ENCODE assay signal across 10 cellular contexts in the genomic region with DNA sequence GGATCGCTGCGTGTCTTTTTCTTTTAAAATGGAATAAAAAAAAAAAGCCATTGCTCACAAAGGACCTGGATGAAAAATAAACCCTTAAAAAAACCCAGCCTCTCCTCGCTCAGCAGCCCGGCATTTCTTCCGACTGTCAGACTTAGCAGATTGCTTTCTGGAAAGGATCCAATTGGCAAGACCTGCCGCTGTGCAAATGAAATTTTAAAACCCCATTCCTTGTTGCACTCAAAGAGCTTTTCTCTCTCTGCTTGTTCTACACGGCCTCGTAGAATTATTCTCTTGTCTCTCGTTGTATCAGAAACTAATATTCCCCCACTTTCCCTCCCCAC.
A peak's percentile ranks its signal among the peaks of the same experiment; 100 is the strongest.
DNase-seq lines count a peak whose midpoint lies in the region; ATAC-seq and TF ChIP-seq lines count a peak whose summit lies in the region.
"Had no signal": no experiment of that assay in that cellular context is flagged by ENCODE, and none has a peak within 500 bp of the region (broad histone marks: within the 10 kb centered on the region; RNA-seq: fewer than 3 reads in every experiment).

No MANE protein-coding gene starts in this region.

- no peak overlapping the region for H3K27ac Mint-ChIP-seq in activated CD8-positive, alpha-beta T cell treated with anti-CD3 and anti-CD28 coated beads for 36 hours

- H3K4me3 Mint-ChIP-seq in activated CD8-positive, alpha-beta T cell treated with anti-CD3 and anti-CD28 coated beads for 36 hours, result no peak overlapping the region

- no peak overlapping the region for H3K4me3 ChIP-seq in MG63
- H3K4me3 ChIP-seq in retinal pigment epithelial cell (ENCODE audit: low read length), result peak overlapping the region; percentile 14

- POLR2A ChIA-PET in activated CD8-positive, alpha-beta T cell treated with anti-CD3 and anti-CD28 coated beads for 36 hours (lab: Charles Lee), result no interaction called here

- H3K4me1 Mint-ChIP-seq in activated CD8-positive, alpha-beta T cell treated with anti-CD3 and anti-CD28 coated beads for 36 hours (ENCODE audit: low read depth), result peaks cover 2% of the 10 kb centered on the region

- H3K27me3 ChIP-seq in MG63, result no peaks in the 10 kb centered on the region

- no peaks in the 10 kb centered on the region for H3K9me3 Mint-ChIP-seq in activated CD8-positive, alpha-beta T cell treated with anti-CD3 and anti-CD28 coated beads for 36 hours

- no peak for ATAC-seq in GM21619 (IDR thresholded peaks at IDR 0.05; ENCODE audit: unreplicated experiment)
- ATAC-seq in activated CD8-positive, alpha-beta T cell treated with anti-CD3 and anti-CD28 coated beads for 36 hours, result no peak

- no peak for TF ChIP-seq CTCF in retinal pigment epithelial cell (conservative IDR thresholded peaks at IDR 0.05; ENCODE audit: low read depth, low read length)
- TF ChIP-seq CTCF in activated CD8-positive, alpha-beta T cell treated with anti-CD3 and anti-CD28 coated beads for 36 hours (IDR thresholded peaks at IDR 0.05), result no peak

- CTCF ChIA-PET in activated CD8-positive, alpha-beta T cell treated with anti-CD3 and anti-CD28 coated beads for 36 hours (lab: Charles Lee), result no interaction called here

- DNase-seq in MG63 (peak; percentile 4), NCI-H748 (lab: John Stamatoyannopoulos, UW; ENCODE audit: unreplicated experiment) (peak; percentile 70), fibroblast of the conjunctiva (ENCODE audit: low read depth) (peak; percentile 5), retinal pigment epithelial cell (ENCODE audit: low read depth) (peak; percentile 26), HT-29 (ENCODE audit: low spot score) (no peak), mesenteric fat pad (ENCODE audit: low spot score) (no peak)
- DNase-seq in activated CD8-positive, alpha-beta T cell treated with anti-CD3 and anti-CD28 coated beads for 36 hours, result no peak
- DNase-seq: activated CD8-positive, alpha-beta memory T cell treated with anti-CD3 and anti-CD28 coated beads for 24 hours; cerebellar nuclear complex had no signal

- intact Hi-C loops in activated CD8-positive, alpha-beta T cell treated with anti-CD3 and anti-CD28 coated beads for 36 hours (cut with micrococcal nuclease), result no loop called here

- no peaks in the 10 kb centered on the region for H3K36me3 Mint-ChIP-seq in activated CD8-positive, alpha-beta T cell treated with anti-CD3 and anti-CD28 coated beads for 36 hours (ENCODE audit: low read depth)

- no peaks in the 10 kb centered on the region for H3K27me3 Mint-ChIP-seq in activated CD8-positive, alpha-beta T cell treated with anti-CD3 and anti-CD28 coated beads for 36 hours

- no peaks in the 10 kb centered on the region for H3K36me3 ChIP-seq in MG63

- no peaks in the 10 kb centered on the region for H3K9me3 ChIP-seq in MG63

Comparison
In these comparisons a context has a peak if more than half of its experiments do, and no peak if none do; other contexts are left out.
1. DNase-seq: peak in MG63 (single experiment), NCI-H748 (single experiment), fibroblast of the conjunctiva (single experiment) and retinal pigment epithelial cell (single experiment); none in HT-29 (single experiment), mesenteric fat pad (single experiment) and activated CD8-positive, alpha-beta T cell treated with anti-CD3 and anti-CD28 coated beads for 36 hours (single experiment).